22 cellular contexts compared by ENCODE assay signal in genomic region chr1:61926597-61926996, GRCh38.
"Had no signal": no experiment of that assay in that cellular context is flagged by ENCODE, and none has a peak within 500 bp of the region (broad histone marks: within the 10 kb centered on the region; RNA-seq: fewer than 3 reads in every experiment).

No MANE protein-coding gene starts in this region.

- H3K9me3 Mint-ChIP-seq: natural killer cell; stimulated activated effector memory CD8-positive, alpha-beta T cell treated with anti-CD3 and anti-CD28 coated beads, Interleukin-12 subunit alpha, Interleukin-12 subunit beta, amount 100 ng/mL, for 72 hours had no signal

- H3K9me3 ChIP-seq: lower lobe of right lung, ovary, psoas muscle, sigmoid colon, stomach, thyroid gland, vagina had no signal

- H3K4me3 ChIP-seq: dorsolateral prefrontal cortex, lower lobe of right lung, ovary, psoas muscle, sigmoid colon, stomach, thyroid gland, vagina had no signal

- H3K27me3 ChIP-seq: dorsolateral prefrontal cortex, ovary, sigmoid colon, stomach, thyroid gland, vagina had no signal

- H3K4me1 Mint-ChIP-seq: natural killer cell; stimulated activated effector memory CD8-positive, alpha-beta T cell treated with anti-CD3 and anti-CD28 coated beads, Interleukin-12 subunit alpha, Interleukin-12 subunit beta, amount 100 ng/mL, for 72 hours had no signal

- H3K36me3 Mint-ChIP-seq: natural killer cell; stimulated activated effector memory CD8-positive, alpha-beta T cell treated with anti-CD3 and anti-CD28 coated beads, Interleukin-12 subunit alpha, Interleukin-12 subunit beta, amount 100 ng/mL, for 72 hours had no signal

- H3K36me3 ChIP-seq: lower lobe of right lung, ovary, sigmoid colon had no signal

- H3K4me1 ChIP-seq: lower lobe of right lung, psoas muscle, sigmoid colon, thyroid gland, vagina had no signal

- H3K4me3 Mint-ChIP-seq: natural killer cell; stimulated activated effector memory CD8-positive, alpha-beta T cell treated with anti-CD3 and anti-CD28 coated beads, Interleukin-12 subunit alpha, Interleukin-12 subunit beta, amount 100 ng/mL, for 72 hours had no signal

- H3K27ac ChIP-seq: dorsolateral prefrontal cortex, lower lobe of right lung, ovary, psoas muscle, sigmoid colon, stomach, thyroid gland, vagina had no signal

- DNase-seq: dorsolateral prefrontal cortex; effector CD4-positive, alpha-beta T cell; head of caudate nucleus; hippocampal formation; islet precursor cell; kidney glomerular epithelial cell; left ventricle myocardium superior; lower lobe of right lung; natural killer cell; occipital lobe; ovary; posterior cingulate gyrus; psoas muscle; right cardiac atrium; sigmoid colon; stimulated activated CD4-positive, alpha-beta T cell treated with anti-CD3 and anti-CD28 coated beads, Interleukin-2, amount 100 ng/mL, for 24 hours; stimulated activated CD4-positive, alpha-beta T cell treated with anti-CD3 and anti-CD28 coated beads, Interleukin-4, amount 100 ng/mL, for 24 hours; stimulated activated naive CD4-positive, alpha-beta T cell treated with Interleukin-2 at 50 U/mL for 16 hours; stomach; thyroid gland had no signal

- H3K27ac Mint-ChIP-seq: natural killer cell; stimulated activated effector memory CD8-positive, alpha-beta T cell treated with anti-CD3 and anti-CD28 coated beads, Interleukin-12 subunit alpha, Interleukin-12 subunit beta, amount 100 ng/mL, for 72 hours had no signal
